In the genomic region with DNA sequence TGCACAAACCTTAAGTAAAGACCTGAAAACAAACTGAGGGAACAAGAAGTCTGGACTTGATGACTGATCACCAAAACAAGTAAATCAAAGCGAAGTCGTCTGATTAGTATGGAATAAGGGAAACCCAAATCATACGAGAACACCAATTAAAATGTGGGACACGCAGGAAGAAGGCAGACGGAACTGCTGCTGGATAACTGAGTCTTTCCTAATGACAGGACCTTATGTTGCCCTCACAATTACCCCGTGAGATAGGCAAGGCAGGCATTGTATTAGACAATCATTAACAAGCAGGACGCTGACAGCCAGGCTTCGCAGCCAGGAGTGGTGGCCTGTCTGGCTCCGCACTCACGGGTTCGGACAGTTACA, we compare ENCODE assay signal across 8 cellular contexts. TPM values are rescaled to one million over a fixed set of nuclear protein-coding genes. Genes with fewer than 3 reads are reported as not detected.
DNase-seq lines count a peak whose midpoint lies in the region; ATAC-seq and TF ChIP-seq lines count a peak whose summit lies in the region.

No MANE protein-coding gene starts in this region.

- ATAC-seq in HG03039 (IDR thresholded peaks at IDR 0.05; ENCODE audit: unreplicated experiment) (no peak), HG02885 (IDR thresholded peaks at IDR 0.05; ENCODE audit: poor library complexity, unreplicated experiment) (no peak), HG02840 (IDR thresholded peaks at IDR 0.05; ENCODE audit: low FRiP score, unreplicated experiment) (no peak)

- peak overlapping the region; percentile 99 for H3K27ac ChIP-seq in CD4-positive, alpha-beta memory T cell (ENCODE audit: low read depth, low read length)
- H3K27ac ChIP-seq in OCI-LY7 (ENCODE audit: low read depth, low read length, poor library complexity, severe bottlenecking) (peak overlapping the region; percentile 55), neutrophil (peak overlapping the region; percentile 97)

- peak overlapping the region; percentile 96 to 100 (median 99) for H3K4me3 Mint-ChIP-seq in CD4-positive, alpha-beta memory T cell
- H3K4me3 Mint-ChIP-seq in endothelial cell (ENCODE audit: unreplicated experiment): peak overlapping the region; percentile 100

- no peaks in the 10 kb centered on the region for H3K9me3 Mint-ChIP-seq in CD4-positive, alpha-beta memory T cell
- no peaks in the 10 kb centered on the region for H3K9me3 Mint-ChIP-seq in endothelial cell (ENCODE audit: unreplicated experiment)

- H3K4me1 Mint-ChIP-seq in CD4-positive, alpha-beta memory T cell: peaks cover 26 to 59% (median 38%) of the 10 kb centered on the region in 4 donors
- peaks cover 22% of the 10 kb centered on the region for H3K4me1 Mint-ChIP-seq in endothelial cell (ENCODE audit: unreplicated experiment)

- H3K36me3 Mint-ChIP-seq in CD4-positive, alpha-beta memory T cell: peaks cover 0 to 21% of the 10 kb centered on the region in 2 donors
- peaks cover 11% of the 10 kb centered on the region for H3K36me3 Mint-ChIP-seq in endothelial cell (ENCODE audit: low read depth, unreplicated experiment)

- H2AFZ ChIP-seq in OCI-LY7 (ENCODE audit: low read length): peak overlapping the region; percentile 64

- H3K36me3 ChIP-seq in CD4-positive, alpha-beta memory T cell (ENCODE audit: insufficient read depth, low read length): no peaks in the 10 kb centered on the region
- peaks cover 7% of the 10 kb centered on the region; the same call in 1 of the 2 replicates for H3K36me3 ChIP-seq in OCI-LY7 (ENCODE audit: insufficient read depth, low read length)
- H3K36me3 ChIP-seq in neutrophil: no peaks in the 10 kb centered on the region

- peaks cover 36% of the 10 kb centered on the region for H3K79me2 ChIP-seq in OCI-LY7 (ENCODE audit: insufficient read depth, low read depth, low read length)

- TF ChIP-seq CTCF in OCI-LY7 (conservative IDR thresholded peaks at IDR 0.05; ENCODE audit: low read length) (no peak), endothelial cell (IDR thresholded peaks at IDR 0.05; ENCODE audit: unreplicated experiment) (no peak), neutrophil (IDR thresholded peaks at IDR 0.05) (no peak)

- H4K20me1 ChIP-seq in OCI-LY7 (ENCODE audit: insufficient read depth, low read length): no peaks in the 10 kb centered on the region

- POLR2A ChIA-PET in CD4-positive, alpha-beta memory T cell (lab: Charles Lee; ENCODE audit: partially characterized antibody): interaction anchor here (0.7 to 6.3 kb wide), 18 partner anchors 8 to 814 kb away, joined by 3 to 187 read pairs (median 4); a partner anchor contains a TSS
- POLR2A ChIA-PET in OCI-LY7 (lab: Charles Lee): interaction anchor here (0.6 to 3.5 kb wide), 10 partner anchors 9 to 63 kb away, joined by 3 to 41 read pairs (median 4); a partner anchor contains a TSS

- H3K9me2 ChIP-seq in OCI-LY7 (ENCODE audit: insufficient read depth, low read length): no peaks in the 10 kb centered on the region

- peaks cover 2 to 3% of the 10 kb centered on the region in 2 donors for H3K27me3 Mint-ChIP-seq in CD4-positive, alpha-beta memory T cell
- peaks cover 13% of the 10 kb centered on the region for H3K27me3 Mint-ChIP-seq in endothelial cell (ENCODE audit: unreplicated experiment)

- H3K27ac Mint-ChIP-seq in CD4-positive, alpha-beta memory T cell: peak overlapping the region; percentile 99 to 100 (median 100)
- H3K27ac Mint-ChIP-seq in endothelial cell (ENCODE audit: unreplicated experiment): peak overlapping the region; percentile 100

- BruUV-seq in OCI-LY7 (replicated peaks; lab: Mats Ljungman, UMichigan): TSS peak; percentile 99

- intact Hi-C loops in CD4-positive, alpha-beta memory T cell (cut with micrococcal nuclease): loop anchor here (1.0 to 5.0 kb wide), 8 partner anchors 17 to 1795 kb away; a partner anchor contains a TSS
- intact Hi-C loops in OCI-LY7 (cut with micrococcal nuclease; ENCODE audit: unreplicated experiment): loop anchor here (1.0 to 5.0 kb wide), 4 partner anchors 17 to 255 kb away; a partner anchor contains a TSS

- CTCF ChIA-PET in CD4-positive, alpha-beta memory T cell (lab: Charles Lee; ENCODE audit: partially characterized antibody): interaction anchor here (0.8 to 2.9 kb wide), 6 partner anchors 13 to 254 kb away, joined by 3 to 22 read pairs (median 4); a partner anchor contains a TSS
- CTCF ChIA-PET in OCI-LY7 (lab: Charles Lee; ENCODE audit: unreplicated experiment): interaction anchor here (1.0 kb wide), 1 partner anchor 13 kb away, joined by 3 read pairs; no protein-coding TSS in a partner anchor

- peak overlapping the region; percentile 75 for H3K4me2 ChIP-seq in OCI-LY7 (ENCODE audit: low read length)

- peaks cover 34% of the 10 kb centered on the region for H3K4me1 ChIP-seq in CD4-positive, alpha-beta memory T cell (ENCODE audit: insufficient read depth, low read length)
- H3K4me1 ChIP-seq in OCI-LY7 (ENCODE audit: insufficient read depth, low read length, poor library complexity, severe bottlenecking) (peaks cover 17% of the 10 kb centered on the region), neutrophil (ENCODE audit: control insufficient read depth in 1 of 2, insufficient read depth in 1 of 2, low read depth in 1 of 2, low read length in 1 of 2) (peaks cover 16 to 21% of the 10 kb centered on the region in 2 experiments)

- no peaks in the 10 kb centered on the region for H3K9me3 ChIP-seq in CD4-positive, alpha-beta memory T cell (ENCODE audit: control insufficient read depth in 1 of 2, low read length in 2 of 2)
- H3K9me3 ChIP-seq in OCI-LY7 (ENCODE audit: low read length) (no peaks in the 10 kb centered on the region), neutrophil (no peaks in the 10 kb centered on the region)

- DNase-seq in CD4-positive, alpha-beta memory T cell: no peak
- no peak for DNase-seq in OCI-LY7 (ENCODE audit: low spot score)
- DNase-seq in endothelial cell (ENCODE audit: low spot score): no peak
- DNase-seq in MV-4-11 (lab: John Stamatoyannopoulos, UW): no peak

- peak overlapping the region; percentile 87 to 88 for H3K4me3 ChIP-seq in CD4-positive, alpha-beta memory T cell (ENCODE audit: low read length in 2 of 2)
- peak overlapping the region; percentile 84 for H3K4me3 ChIP-seq in OCI-LY7 (ENCODE audit: low read depth, low read length, poor library complexity, severe bottlenecking)
- peak overlapping the region; percentile 83 to 94 for H3K4me3 ChIP-seq in neutrophil (ENCODE audit: low read depth in 1 of 2, low read length in 1 of 2)

- no peaks in the 10 kb centered on the region for H3K27me3 ChIP-seq in CD4-positive, alpha-beta memory T cell (ENCODE audit: insufficient read depth, low read length)
- H3K27me3 ChIP-seq in neutrophil: no peaks in the 10 kb centered on the region

RNA-seq across cellular contexts. Expression of a gene that starts 0.6 kb away (rescaled TPM):
- 10 to 100 TPM; 31.7 to 33.1 TPM for total RNA-seq in CD4-positive, alpha-beta memory T cell
- 10 to 100 TPM; 44.9 to 88.1 TPM for polyA plus RNA-seq in CD4-positive, alpha-beta memory T cell
- 4.5 and 5.0 TPM in 2 replicates for total RNA-seq in OCI-LY7 (2014; rRNA removed; shearing (Covaris generic))
- 12.2 and 13.5 TPM in 2 replicates for total RNA-seq in OCI-LY7 (2022)
- 22.1 TPM for total RNA-seq in endothelial cell (ENCODE audit: unreplicated experiment)

RNA-seq across cellular contexts. Expression of a gene that starts 17.9 kb away (rescaled TPM):
- total RNA-seq in CD4-positive, alpha-beta memory T cell: 100 to 1,000 TPM; 601 to 604 TPM
- 100 to 1,000 TPM; 103 to 155 TPM for polyA plus RNA-seq in CD4-positive, alpha-beta memory T cell
- 162 and 198 TPM in 2 replicates for total RNA-seq in OCI-LY7 (2014; rRNA removed; shearing (Covaris generic))
- total RNA-seq in OCI-LY7 (2022) (268 and 298 TPM in 2 replicates), endothelial cell (ENCODE audit: unreplicated experiment) (401 TPM)

RNA-seq across cellular contexts. Expression of a gene that starts 46.9 kb away (rescaled TPM):
- total RNA-seq in CD4-positive, alpha-beta memory T cell: 100 to 1,000 TPM; 129 to 132 TPM
- polyA plus RNA-seq in CD4-positive, alpha-beta memory T cell: 100 to 1,000 TPM; 111 to 116 TPM
- total RNA-seq in OCI-LY7 (2014; rRNA removed; shearing (Covaris generic)): 370 and 405 TPM in 2 replicates
- 599 and 702 TPM in 2 replicates for total RNA-seq in OCI-LY7 (2022)
- total RNA-seq in endothelial cell (ENCODE audit: unreplicated experiment): 212 TPM

RNA-seq across cellular contexts. Expression of a gene that starts 47.4 kb away (rescaled TPM):
- total RNA-seq in CD4-positive, alpha-beta memory T cell: 10 to 100 TPM; 52.4 to 65.1 TPM
- polyA plus RNA-seq in CD4-positive, alpha-beta memory T cell: 100 to 1,000 TPM; 134 to 145 TPM
- total RNA-seq in OCI-LY7 (2014; rRNA removed; shearing (Covaris generic)): 189 and 314 TPM in 2 replicates
- 219 and 259 TPM in 2 replicates for total RNA-seq in OCI-LY7 (2022)
- 73.6 TPM for total RNA-seq in endothelial cell (ENCODE audit: unreplicated experiment)
